Comparison of ENCODE assay signal across 28 cellular contexts in the genomic region with DNA sequence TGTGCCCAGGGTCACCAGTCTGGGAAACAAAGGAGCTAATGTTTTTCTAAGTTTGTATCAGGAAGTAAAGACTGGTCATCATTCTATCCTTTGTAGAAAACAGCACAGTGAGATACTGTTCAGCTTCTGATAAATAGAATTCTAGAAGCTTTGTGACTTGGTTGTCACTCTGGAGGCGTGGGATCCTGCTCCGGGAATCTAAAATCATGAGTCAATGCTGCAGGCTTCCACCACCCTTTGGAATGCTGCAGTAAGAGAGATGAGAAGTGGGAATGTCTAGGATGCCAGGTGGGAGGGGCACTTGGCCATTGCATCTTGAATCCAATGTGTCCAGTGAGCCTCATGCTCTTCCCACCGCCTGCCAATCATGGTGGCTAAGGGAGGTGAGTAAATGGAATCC. TPM values are rescaled to one million over a fixed set of nuclear protein-coding genes. Genes with fewer than 3 reads are reported as not detected.
"Had no signal": no experiment of that assay in that cellular context is flagged by ENCODE, and none has a peak within 500 bp of the region (broad histone marks: within the 10 kb centered on the region; RNA-seq: fewer than 3 reads in every experiment).

No MANE protein-coding gene starts in this region.

- H3K36me3 Mint-ChIP-seq: activated naive CD8-positive, alpha-beta T cell treated with anti-CD3 and anti-CD28 coated beads for 36 hours; mesothelial cell of epicardium; T-cell had no signal

- ATAC-seq: esophagus mucosa; left colon; pancreas; psoas muscle; stimulated activated naive B cell treated with anti-CD40 and anti-IgM and Interleukin-4, amounts not matched to agents 10 μg/mL and 1 μg/mL and 100 μg/mL, for 72 hours; T-cell; upper lobe of right lung had no signal

- H3K4me1 ChIP-seq: adrenal gland, breast epithelium, pancreas, psoas muscle, sigmoid colon, stomach, upper lobe of right lung had no signal

- H3K4me3 Mint-ChIP-seq: activated naive CD8-positive, alpha-beta T cell treated with anti-CD3 and anti-CD28 coated beads for 36 hours; mesothelial cell of epicardium; naive B cell; nephron progenitor cell; stimulated activated naive B cell treated with anti-CD40 and anti-IgM and Interleukin-4, amounts not matched to agents 10 μg/mL and 1 μg/mL and 100 μg/mL, for 72 hours; T-cell had no signal

- H3K27ac ChIP-seq: adrenal gland, breast epithelium, pancreas, psoas muscle, sigmoid colon, stomach, tibial artery, upper lobe of right lung had no signal

- H3K4me3 ChIP-seq: adrenal gland, breast epithelium, pancreas, psoas muscle, sigmoid colon, smooth muscle cell, stomach, tibial artery, upper lobe of right lung had no signal

- H3K27ac Mint-ChIP-seq: activated naive CD8-positive, alpha-beta T cell treated with anti-CD3 and anti-CD28 coated beads for 36 hours; mesothelial cell of epicardium; naive B cell; nephron progenitor cell; stimulated activated naive B cell treated with anti-CD40 and anti-IgM and Interleukin-4, amounts not matched to agents 10 μg/mL and 1 μg/mL and 100 μg/mL, for 72 hours; T-cell had no signal

- H3K36me3 ChIP-seq: adrenal gland, breast epithelium, pancreas, sigmoid colon, stomach, tibial artery, upper lobe of right lung had no signal

- H3K9me3 ChIP-seq: adrenal gland, breast epithelium, pancreas, psoas muscle, sigmoid colon, stomach, tibial artery, upper lobe of right lung had no signal

- DNase-seq: activated CD4-positive, alpha-beta T cell treated with anti-CD3 and anti-CD28 coated beads for 4 hours; activated CD4-positive, alpha-beta T cell treated with anti-CD3 and anti-CD28 coated beads, Interleukin-2, amount 50 U/mL, for 4 hours; activated CD8-positive, alpha-beta memory T cell treated with anti-CD3 and anti-CD28 coated beads for 24 hours; activated effector memory CD4-positive, alpha-beta T cell treated with Interleukin-2 at 50 U/mL for 16 hours; activated naive CD4-positive, alpha-beta T cell treated with Interleukin-2 at 50 U/mL for 16 hours; activated naive CD8-positive, alpha-beta T cell treated with anti-CD3 and anti-CD28 coated beads for 36 hours; adrenal gland; central memory CD4-positive, alpha-beta T cell; foreskin fibroblast; kidney; left colon; mammary epithelial cell; naive B cell; nephron progenitor cell; pancreas; psoas muscle; sigmoid colon; stimulated activated CD4-positive, alpha-beta T cell treated with anti-CD3 and anti-CD28 coated beads, Interleukin-1b, Interleukin-23, amount 100 ng/mL, for 48 hours; stimulated activated naive B cell treated with anti-CD40 and anti-IgM and Interleukin-4, amounts not matched to agents 10 μg/mL and 1 μg/mL and 100 μg/mL, for 72 hours; stomach; T-cell; tibial artery; upper lobe of right lung had no signal

- H3K4me1 Mint-ChIP-seq: activated naive CD8-positive, alpha-beta T cell treated with anti-CD3 and anti-CD28 coated beads for 36 hours; mesothelial cell of epicardium; naive B cell; nephron progenitor cell; stimulated activated naive B cell treated with anti-CD40 and anti-IgM and Interleukin-4, amounts not matched to agents 10 μg/mL and 1 μg/mL and 100 μg/mL, for 72 hours; T-cell had no signal

- H3K27me3 ChIP-seq: adrenal gland, breast epithelium, pancreas, sigmoid colon, stomach, tibial artery, upper lobe of right lung had no signal

RNA-seq across cellular contexts. Expression of a gene that starts 40.9 kb away (rescaled TPM):
- total RNA-seq: activated naive CD8-positive, alpha-beta T cell treated with anti-CD3 and anti-CD28 coated beads for 36 hours; adrenal gland; esophagus mucosa; left colon; liver; mammary epithelial cell; mesothelial cell of epicardium; psoas muscle; smooth muscle cell; T-cell; upper lobe of right lung had no signal
- polyA plus RNA-seq: adrenal gland, liver, mammary epithelial cell, pancreas, psoas muscle, smooth muscle cell had no signal
